1 cellular context compared by ENCODE assay signal in the genomic region with DNA sequence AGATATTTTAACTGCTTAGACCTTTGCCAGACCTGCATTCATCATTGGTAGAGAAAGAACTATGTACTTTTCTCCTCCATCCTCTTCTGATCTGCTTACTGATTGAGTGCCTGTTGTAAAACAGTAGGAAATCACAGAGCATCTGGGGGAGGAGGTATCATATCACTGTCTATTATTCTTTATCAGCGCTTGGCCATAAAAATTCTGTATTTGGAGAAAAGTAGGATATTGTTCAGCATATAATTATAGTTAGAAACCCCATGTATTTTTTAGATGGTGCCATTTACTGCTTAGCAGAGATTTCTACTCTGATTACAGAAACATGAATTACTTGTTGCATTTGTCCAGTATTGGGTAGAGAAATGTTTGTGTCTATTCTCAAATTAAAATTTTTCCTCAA.
TF ChIP-seq lines count a peak whose summit lies in the region.

No MANE protein-coding gene starts in this region.

TF ChIP-seq in HEK293, 187 proteins besides CTCF, POLR2A, EP300 and RAD21 (continued from another document and continues in another):
- TF ChIP-seq TCF7L2 (IDR thresholded peaks at IDR 0.05; ENCODE audit: borderline replicate concordance, low read depth, low read length) (peak; percentile 42; the same call in 1 of the 2 replicates), ZXDB (tag by site-specific recombination; IDR thresholded peaks at IDR 0.05) (peak; percentile 80), SCRT1 (tag by site-specific recombination; IDR thresholded peaks at IDR 0.05; ENCODE audit: borderline replicate concordance) (peak; percentile 98), ZIC2 (tag by site-specific recombination; IDR thresholded peaks at IDR 0.05) (peak; percentile 88), ZNF658 (tag by site-specific recombination; IDR thresholded peaks at IDR 0.05) (no peak), ZNF121 (tag by site-specific recombination; IDR thresholded peaks at IDR 0.05) (peak; percentile 30; the same call in 1 of the 2 replicates), ZNF292 (tag by site-specific recombination; IDR thresholded peaks at IDR 0.05; ENCODE audit: borderline replicate concordance, low read depth) (no peak), KLF10 (tag by site-specific recombination; IDR thresholded peaks at IDR 0.05) (no peak; the same call in 1 of the 2 replicates), BCL11B (tag by site-specific recombination; IDR thresholded peaks at IDR 0.05; ENCODE audit: low read depth) (peak; percentile 99), OVOL3 (tag by site-specific recombination; IDR thresholded peaks at IDR 0.05) (peak; percentile 92), ZNF610 (tag by site-specific recombination; IDR thresholded peaks at IDR 0.05; ENCODE audit: borderline replicate concordance) (no peak), MEIS1 (CRISPR knock-in tag; IDR thresholded peaks at IDR 0.05; ENCODE audit: borderline replicate concordance) (no peak), ZBTB17 (tag by site-specific recombination; IDR thresholded peaks at IDR 0.05) (peak; percentile 88), ZEB2 (tag by site-specific recombination; IDR thresholded peaks at IDR 0.05) (peak; percentile 48), GLI2 (tag by site-specific recombination; IDR thresholded peaks at IDR 0.05; ENCODE audit: borderline replicate concordance, low read depth) (peak; percentile 48), IKZF3 (tag by site-specific recombination; IDR thresholded peaks at IDR 0.05) (peak; percentile 99), GLI4 (tag by site-specific recombination; IDR thresholded peaks at IDR 0.05) (no peak), YY1 (tag by site-specific recombination; IDR thresholded peaks at IDR 0.05) (peak; percentile 46; the same call in 1 of the 2 replicates), ZFP3 (tag by site-specific recombination; IDR thresholded peaks at IDR 0.05; ENCODE audit: low read depth) (0 out of 2 replicates have a peak, but pooled peaks have one; percentile 6), SP7 (tag by site-specific recombination; IDR thresholded peaks at IDR 0.05) (peak; percentile 98), ZNF19 (tag by site-specific recombination; IDR thresholded peaks at IDR 0.05; ENCODE audit: low read depth) (peak; percentile 78; the same call in 1 of the 2 replicates), FEZF1 (tag by site-specific recombination; IDR thresholded peaks at IDR 0.05) (peak; percentile 98), ZNF596 (tag by site-specific recombination; IDR thresholded peaks at IDR 0.05) (peak; percentile 86), ZNF558 (tag by site-specific recombination; IDR thresholded peaks at IDR 0.05) (peak; percentile 33; the same call in 1 of the 2 replicates), GFI1B (tag by site-specific recombination; IDR thresholded peaks at IDR 0.05) (peak; percentile 99), EGR2 (tag by site-specific recombination; IDR thresholded peaks at IDR 0.05; ENCODE audit: low read depth) (peak; percentile 29; the same call in 1 of the 2 replicates), HOXA7 (CRISPR knock-in tag; IDR thresholded peaks at IDR 0.05; ENCODE audit: borderline replicate concordance) (no peak), SCRT2 (tag by site-specific recombination; IDR thresholded peaks at IDR 0.05) (peak; percentile 93), KLF16 (tag by site-specific recombination; IDR thresholded peaks at IDR 0.05) (peak; percentile 64), ZNF843 (tag by site-specific recombination; IDR thresholded peaks at IDR 0.05) (peak; percentile 98), HOXC10 (CRISPR knock-in tag; IDR thresholded peaks at IDR 0.05) (no peak), ZNF341 (tag by site-specific recombination; IDR thresholded peaks at IDR 0.05; ENCODE audit: low read depth) (0 out of 2 replicates have a peak, but pooled peaks have one; percentile 18), ZBTB48 (tag by site-specific recombination; IDR thresholded peaks at IDR 0.05) (no peak), ZSCAN30 (tag by site-specific recombination; IDR thresholded peaks at IDR 0.05) (peak; percentile 99), ZBTB1 (tag by site-specific recombination; IDR thresholded peaks at IDR 0.05) (peak; percentile 67; the same call in 1 of the 2 replicates), KLF8 (tag by site-specific recombination; IDR thresholded peaks at IDR 0.05) (0 out of 2 replicates have a peak, but pooled peaks have one; percentile 28), ZNF501 (tag by site-specific recombination; IDR thresholded peaks at IDR 0.05) (peak; percentile 70), ZNF423 (tag by site-specific recombination; IDR thresholded peaks at IDR 0.05) (peak; percentile 84), ZNF561 (tag by site-specific recombination; IDR thresholded peaks at IDR 0.05; ENCODE audit: borderline replicate concordance) (peak; percentile 44; the same call in 1 of the 2 replicates), ZNF10 (tag by site-specific recombination; IDR thresholded peaks at IDR 0.05) (peak; percentile 51; the same call in 1 of the 2 replicates), OSR2 (tag by site-specific recombination; IDR thresholded peaks at IDR 0.05) (peak; percentile 85), ZNF629 (tag by site-specific recombination; IDR thresholded peaks at IDR 0.05) (0 out of 2 replicates have a peak, but pooled peaks have one; percentile 10), ZFP69B (tag by site-specific recombination; IDR thresholded peaks at IDR 0.05) (no peak)
- TF ChIP-seq, protein P1, sequence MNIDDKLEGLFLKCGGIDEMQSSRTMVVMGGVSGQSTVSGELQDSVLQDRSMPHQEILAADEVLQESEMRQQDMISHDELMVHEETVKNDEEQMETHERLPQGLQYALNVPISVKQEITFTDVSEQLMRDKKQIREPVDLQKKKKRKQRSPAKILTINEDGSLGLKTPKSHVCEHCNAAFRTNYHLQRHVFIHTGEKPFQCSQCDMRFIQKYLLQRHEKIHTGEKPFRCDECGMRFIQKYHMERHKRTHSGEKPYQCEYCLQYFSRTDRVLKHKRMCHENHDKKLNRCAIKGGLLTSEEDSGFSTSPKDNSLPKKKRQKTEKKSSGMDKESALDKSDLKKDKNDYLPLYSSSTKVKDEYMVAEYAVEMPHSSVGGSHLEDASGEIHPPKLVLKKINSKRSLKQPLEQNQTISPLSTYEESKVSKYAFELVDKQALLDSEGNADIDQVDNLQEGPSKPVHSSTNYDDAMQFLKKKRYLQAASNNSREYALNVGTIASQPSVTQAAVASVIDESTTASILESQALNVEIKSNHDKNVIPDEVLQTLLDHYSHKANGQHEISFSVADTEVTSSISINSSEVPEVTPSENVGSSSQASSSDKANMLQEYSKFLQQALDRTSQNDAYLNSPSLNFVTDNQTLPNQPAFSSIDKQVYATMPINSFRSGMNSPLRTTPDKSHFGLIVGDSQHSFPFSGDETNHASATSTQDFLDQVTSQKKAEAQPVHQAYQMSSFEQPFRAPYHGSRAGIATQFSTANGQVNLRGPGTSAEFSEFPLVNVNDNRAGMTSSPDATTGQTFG (tag by site-specific recombination; IDR thresholded peaks at IDR 0.05; ENCODE audit: borderline replicate concordance) = no peak
- TF ChIP-seq, protein P2, sequence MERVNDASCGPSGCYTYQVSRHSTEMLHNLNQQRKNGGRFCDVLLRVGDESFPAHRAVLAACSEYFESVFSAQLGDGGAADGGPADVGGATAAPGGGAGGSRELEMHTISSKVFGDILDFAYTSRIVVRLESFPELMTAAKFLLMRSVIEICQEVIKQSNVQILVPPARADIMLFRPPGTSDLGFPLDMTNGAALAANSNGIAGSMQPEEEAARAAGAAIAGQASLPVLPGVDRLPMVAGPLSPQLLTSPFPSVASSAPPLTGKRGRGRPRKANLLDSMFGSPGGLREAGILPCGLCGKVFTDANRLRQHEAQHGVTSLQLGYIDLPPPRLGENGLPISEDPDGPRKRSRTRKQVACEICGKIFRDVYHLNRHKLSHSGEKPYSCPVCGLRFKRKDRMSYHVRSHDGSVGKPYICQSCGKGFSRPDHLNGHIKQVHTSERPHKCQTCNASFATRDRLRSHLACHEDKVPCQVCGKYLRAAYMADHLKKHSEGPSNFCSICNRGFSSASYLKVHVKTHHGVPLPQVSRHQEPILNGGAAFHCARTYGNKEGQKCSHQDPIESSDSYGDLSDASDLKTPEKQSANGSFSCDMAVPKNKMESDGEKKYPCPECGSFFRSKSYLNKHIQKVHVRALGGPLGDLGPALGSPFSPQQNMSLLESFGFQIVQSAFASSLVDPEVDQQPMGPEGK (tag by site-specific recombination; IDR thresholded peaks at IDR 0.05) = no peak
- TF ChIP-seq, protein P3, sequence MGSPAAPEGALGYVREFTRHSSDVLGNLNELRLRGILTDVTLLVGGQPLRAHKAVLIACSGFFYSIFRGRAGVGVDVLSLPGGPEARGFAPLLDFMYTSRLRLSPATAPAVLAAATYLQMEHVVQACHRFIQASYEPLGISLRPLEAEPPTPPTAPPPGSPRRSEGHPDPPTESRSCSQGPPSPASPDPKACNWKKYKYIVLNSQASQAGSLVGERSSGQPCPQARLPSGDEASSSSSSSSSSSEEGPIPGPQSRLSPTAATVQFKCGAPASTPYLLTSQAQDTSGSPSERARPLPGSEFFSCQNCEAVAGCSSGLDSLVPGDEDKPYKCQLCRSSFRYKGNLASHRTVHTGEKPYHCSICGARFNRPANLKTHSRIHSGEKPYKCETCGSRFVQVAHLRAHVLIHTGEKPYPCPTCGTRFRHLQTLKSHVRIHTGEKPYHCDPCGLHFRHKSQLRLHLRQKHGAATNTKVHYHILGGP (tag by site-specific recombination; IDR thresholded peaks at IDR 0.05) = peak; percentile 69; the same call in 1 of the 2 replicates
- TF ChIP-seq, protein P4, sequence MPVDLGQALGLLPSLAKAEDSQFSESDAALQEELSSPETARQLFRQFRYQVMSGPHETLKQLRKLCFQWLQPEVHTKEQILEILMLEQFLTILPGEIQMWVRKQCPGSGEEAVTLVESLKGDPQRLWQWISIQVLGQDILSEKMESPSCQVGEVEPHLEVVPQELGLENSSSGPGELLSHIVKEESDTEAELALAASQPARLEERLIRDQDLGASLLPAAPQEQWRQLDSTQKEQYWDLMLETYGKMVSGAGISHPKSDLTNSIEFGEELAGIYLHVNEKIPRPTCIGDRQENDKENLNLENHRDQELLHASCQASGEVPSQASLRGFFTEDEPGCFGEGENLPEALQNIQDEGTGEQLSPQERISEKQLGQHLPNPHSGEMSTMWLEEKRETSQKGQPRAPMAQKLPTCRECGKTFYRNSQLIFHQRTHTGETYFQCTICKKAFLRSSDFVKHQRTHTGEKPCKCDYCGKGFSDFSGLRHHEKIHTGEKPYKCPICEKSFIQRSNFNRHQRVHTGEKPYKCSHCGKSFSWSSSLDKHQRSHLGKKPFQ (tag by site-specific recombination; IDR thresholded peaks at IDR 0.05) = peak; percentile 77
- TF ChIP-seq, protein P5, sequence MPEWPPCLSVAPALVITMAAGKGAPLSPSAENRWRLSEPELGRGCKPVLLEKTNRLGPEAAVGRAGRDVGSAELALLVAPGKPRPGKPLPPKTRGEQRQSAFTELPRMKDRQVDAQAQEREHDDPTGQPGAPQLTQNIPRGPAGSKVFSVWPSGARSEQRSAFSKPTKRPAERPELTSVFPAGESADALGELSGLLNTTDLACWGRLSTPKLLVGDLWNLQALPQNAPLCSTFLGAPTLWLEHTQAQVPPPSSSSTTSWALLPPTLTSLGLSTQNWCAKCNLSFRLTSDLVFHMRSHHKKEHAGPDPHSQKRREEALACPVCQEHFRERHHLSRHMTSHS (tag by site-specific recombination; IDR thresholded peaks at IDR 0.05) = 0 out of 2 replicates have a peak, but pooled peaks have one; percentile 59
- TF ChIP-seq, protein P6, sequence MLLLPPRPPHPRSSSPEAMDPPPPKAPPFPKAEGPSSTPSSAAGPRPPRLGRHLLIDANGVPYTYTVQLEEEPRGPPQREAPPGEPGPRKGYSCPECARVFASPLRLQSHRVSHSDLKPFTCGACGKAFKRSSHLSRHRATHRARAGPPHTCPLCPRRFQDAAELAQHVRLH (tag by site-specific recombination; IDR thresholded peaks at IDR 0.05) = peak; percentile 96
- TF ChIP-seq, protein P7, sequence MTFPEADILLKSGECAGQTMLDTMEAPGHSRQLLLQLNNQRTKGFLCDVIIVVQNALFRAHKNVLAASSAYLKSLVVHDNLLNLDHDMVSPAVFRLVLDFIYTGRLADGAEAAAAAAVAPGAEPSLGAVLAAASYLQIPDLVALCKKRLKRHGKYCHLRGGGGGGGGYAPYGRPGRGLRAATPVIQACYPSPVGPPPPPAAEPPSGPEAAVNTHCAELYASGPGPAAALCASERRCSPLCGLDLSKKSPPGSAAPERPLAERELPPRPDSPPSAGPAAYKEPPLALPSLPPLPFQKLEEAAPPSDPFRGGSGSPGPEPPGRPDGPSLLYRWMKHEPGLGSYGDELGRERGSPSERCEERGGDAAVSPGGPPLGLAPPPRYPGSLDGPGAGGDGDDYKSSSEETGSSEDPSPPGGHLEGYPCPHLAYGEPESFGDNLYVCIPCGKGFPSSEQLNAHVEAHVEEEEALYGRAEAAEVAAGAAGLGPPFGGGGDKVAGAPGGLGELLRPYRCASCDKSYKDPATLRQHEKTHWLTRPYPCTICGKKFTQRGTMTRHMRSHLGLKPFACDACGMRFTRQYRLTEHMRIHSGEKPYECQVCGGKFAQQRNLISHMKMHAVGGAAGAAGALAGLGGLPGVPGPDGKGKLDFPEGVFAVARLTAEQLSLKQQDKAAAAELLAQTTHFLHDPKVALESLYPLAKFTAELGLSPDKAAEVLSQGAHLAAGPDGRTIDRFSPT (tag by site-specific recombination; IDR thresholded peaks at IDR 0.05) = peak; percentile 52; the same call in 1 of the 2 replicates
- TF ChIP-seq, protein P8, sequence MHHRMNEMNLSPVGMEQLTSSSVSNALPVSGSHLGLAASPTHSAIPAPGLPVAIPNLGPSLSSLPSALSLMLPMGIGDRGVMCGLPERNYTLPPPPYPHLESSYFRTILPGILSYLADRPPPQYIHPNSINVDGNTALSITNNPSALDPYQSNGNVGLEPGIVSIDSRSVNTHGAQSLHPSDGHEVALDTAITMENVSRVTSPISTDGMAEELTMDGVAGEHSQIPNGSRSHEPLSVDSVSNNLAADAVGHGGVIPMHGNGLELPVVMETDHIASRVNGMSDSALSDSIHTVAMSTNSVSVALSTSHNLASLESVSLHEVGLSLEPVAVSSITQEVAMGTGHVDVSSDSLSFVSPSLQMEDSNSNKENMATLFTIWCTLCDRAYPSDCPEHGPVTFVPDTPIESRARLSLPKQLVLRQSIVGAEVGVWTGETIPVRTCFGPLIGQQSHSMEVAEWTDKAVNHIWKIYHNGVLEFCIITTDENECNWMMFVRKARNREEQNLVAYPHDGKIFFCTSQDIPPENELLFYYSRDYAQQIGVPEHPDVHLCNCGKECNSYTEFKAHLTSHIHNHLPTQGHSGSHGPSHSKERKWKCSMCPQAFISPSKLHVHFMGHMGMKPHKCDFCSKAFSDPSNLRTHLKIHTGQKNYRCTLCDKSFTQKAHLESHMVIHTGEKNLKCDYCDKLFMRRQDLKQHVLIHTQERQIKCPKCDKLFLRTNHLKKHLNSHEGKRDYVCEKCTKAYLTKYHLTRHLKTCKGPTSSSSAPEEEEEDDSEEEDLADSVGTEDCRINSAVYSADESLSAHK (tag by site-specific recombination; IDR thresholded peaks at IDR 0.05) = peak; percentile 91
- TF ChIP-seq, protein P9, sequence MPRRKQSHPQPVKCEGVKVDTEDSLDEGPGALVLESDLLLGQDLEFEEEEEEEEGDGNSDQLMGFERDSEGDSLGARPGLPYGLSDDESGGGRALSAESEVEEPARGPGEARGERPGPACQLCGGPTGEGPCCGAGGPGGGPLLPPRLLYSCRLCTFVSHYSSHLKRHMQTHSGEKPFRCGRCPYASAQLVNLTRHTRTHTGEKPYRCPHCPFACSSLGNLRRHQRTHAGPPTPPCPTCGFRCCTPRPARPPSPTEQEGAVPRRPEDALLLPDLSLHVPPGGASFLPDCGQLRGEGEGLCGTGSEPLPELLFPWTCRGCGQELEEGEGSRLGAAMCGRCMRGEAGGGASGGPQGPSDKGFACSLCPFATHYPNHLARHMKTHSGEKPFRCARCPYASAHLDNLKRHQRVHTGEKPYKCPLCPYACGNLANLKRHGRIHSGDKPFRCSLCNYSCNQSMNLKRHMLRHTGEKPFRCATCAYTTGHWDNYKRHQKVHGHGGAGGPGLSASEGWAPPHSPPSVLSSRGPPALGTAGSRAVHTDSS (tag by site-specific recombination; IDR thresholded peaks at IDR 0.05) = peak; percentile 58; the same call in 1 of the 2 replicates
